Comparison of ENCODE assay signal across 22 cellular contexts in genomic region chr4:67632492-67632891, GRCh38.
DNase-seq lines count a peak whose midpoint lies in the region; ATAC-seq lines count a peak whose summit lies in the region.
"Had no signal": no experiment of that assay in that cellular context is flagged by ENCODE, and none has a peak within 500 bp of the region (broad histone marks: within the 10 kb centered on the region; RNA-seq: fewer than 3 reads in every experiment).

No MANE protein-coding gene starts in this region.

- no peaks in the 10 kb centered on the region for H3K4me1 ChIP-seq in ectodermal cell (ENCODE audit: control insufficient read depth, insufficient read depth, low read length)
- H3K4me1 ChIP-seq: esophagus squamous epithelium, heart left ventricle, upper lobe of left lung had no signal

- peak; percentile 40 to 56 for DNase-seq in AML-193 (lab: John Stamatoyannopoulos, UW)
- peak; percentile 87 for DNase-seq in NOMO-1 treated with DMSO at 0.1 percent for 48 hours (lab: John Stamatoyannopoulos, UW; ENCODE audit: unreplicated experiment)
- no peak for DNase-seq in NCI-H2081 (lab: John Stamatoyannopoulos, UW)
- DNase-seq in NCI-H2227 (lab: John Stamatoyannopoulos, UW; ENCODE audit: unreplicated experiment): no peak
- DNase-seq: activated CD4-positive, CD25-positive, alpha-beta regulatory T cell; activated naive CD4-positive, alpha-beta T cell treated with anti-CD3 and anti-CD28 coated beads, Interleukin-2, amount 10 ng/mL, durations not matched to agents 7 days and 5 days; COR-L47; dorsolateral prefrontal cortex; esophagus squamous epithelium; GDM1; GM23248; heart left ventricle; islet precursor cell; NCI-H187; NCI-H510A; PC-9 had no signal

- no peaks in the 10 kb centered on the region for H3K9me3 ChIP-seq in ectodermal cell (ENCODE audit: control insufficient read depth, low read length)
- H3K9me3 ChIP-seq: esophagus squamous epithelium, heart left ventricle, upper lobe of left lung had no signal

- 90 to 96% methylated on average over 3 of the region's 3 CpGs for WGBS in ectodermal cell, 2 experiments

- H3K4me3 ChIP-seq in ectodermal cell (ENCODE audit: insufficient read depth, low read depth, low read length): no peak overlapping the region
- H3K4me3 ChIP-seq: dorsolateral prefrontal cortex, esophagus squamous epithelium, GM23248, heart left ventricle, PC-9, upper lobe of left lung had no signal

- peak overlapping the region; percentile 21 for H3K27ac ChIP-seq in ectodermal cell (ENCODE audit: insufficient read depth, low read depth, low read length, poor library complexity, severe bottlenecking)
- H3K27ac ChIP-seq: esophagus squamous epithelium, GM23248, PC-9, upper lobe of left lung had no signal

- no peaks in the 10 kb centered on the region for H3K27me3 ChIP-seq in ectodermal cell (ENCODE audit: control insufficient read depth, insufficient read depth, low read length, poor library complexity, severe bottlenecking)
- H3K27me3 ChIP-seq: dorsolateral prefrontal cortex, esophagus squamous epithelium, heart left ventricle, upper lobe of left lung had no signal

- H3K36me3 ChIP-seq in ectodermal cell (ENCODE audit: control insufficient read depth, insufficient read depth, low read length): peaks cover 10% of the 10 kb centered on the region

- peak; percentile 88 for ATAC-seq in GM21515 (IDR thresholded peaks at IDR 0.05; ENCODE audit: unreplicated experiment)
- no peak for ATAC-seq in GM19324 (IDR thresholded peaks at IDR 0.05; ENCODE audit: low FRiP score, unreplicated experiment)
- ATAC-seq in GM19463 (IDR thresholded peaks at IDR 0.05; ENCODE audit: unreplicated experiment): no peak
- ATAC-seq: heart left ventricle, SK-N-SH treated with all-trans-retinoic acid at 6 μM for 48 hours had no signal

Comparison
In these comparisons a context has a peak if more than half of its experiments do, and no peak if none do; other contexts are left out.
1. DNase-seq: peak in AML-193 (2 of 2) and NOMO-1 treated with DMSO at 0.1 percent for 48 hours (single experiment); none in NCI-H2081 (0 of 2) and NCI-H2227 (single experiment).